23 cellular contexts compared by ENCODE assay signal in the genomic region with DNA sequence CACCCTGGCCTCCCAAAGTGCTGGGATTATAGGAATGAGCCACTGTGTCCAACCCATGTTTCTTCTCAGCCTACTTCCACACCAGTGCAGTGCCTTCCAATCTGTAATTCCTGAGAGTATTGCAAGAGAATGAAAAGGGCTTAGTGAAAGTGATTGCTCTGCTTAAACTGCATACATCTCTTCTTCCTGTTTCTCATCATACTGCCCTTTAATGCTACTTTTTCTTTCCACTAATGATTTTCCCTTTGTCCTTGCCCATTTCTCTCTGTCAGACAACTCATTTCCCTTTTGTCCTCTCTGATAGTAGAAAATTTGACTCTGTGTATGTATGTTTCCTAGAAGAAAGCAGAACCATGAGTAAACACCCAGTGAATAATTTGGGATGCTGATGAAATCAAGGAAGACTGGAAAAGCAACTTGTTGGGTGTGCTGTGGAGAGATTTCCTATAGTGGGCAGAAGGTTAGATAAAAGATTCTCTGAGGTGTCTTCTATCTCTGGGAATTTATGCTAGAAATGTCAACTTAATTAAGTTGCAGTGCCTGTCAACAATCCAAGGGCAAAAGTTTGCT.
DNase-seq lines count a peak whose midpoint lies in the region; ATAC-seq, FAIRE-seq and TF ChIP-seq lines count a peak whose summit lies in the region.
"Had no signal": no experiment of that assay in that cellular context is flagged by ENCODE, and none has a peak within 500 bp of the region (broad histone marks: within the 10 kb centered on the region; RNA-seq: fewer than 3 reads in every experiment).

No MANE protein-coding gene starts in this region.

- H3K4me3 ChIP-seq in HepG2 (replicated peaks in 1 of 3; ENCODE audit: insufficient read depth in 1 of 3, low read depth in 2 of 3, low read length in 3 of 3) (no peak overlapping the region), right lobe of liver (no peak overlapping the region), fibroblast of mammary gland (ENCODE audit: control insufficient read depth, low read depth, low read length) (no peak overlapping the region), SJCRH30 (no peak overlapping the region)
- H3K4me3 ChIP-seq: GM23338, left ventricle myocardium inferior, neural progenitor cell, SJSA1, suprapubic skin had no signal

- in situ Hi-C loops in HepG2 (cut with HindIII; ENCODE audit: extremely low pct_ligation_motif_present, low pct_unique_long_range_greater_than_20kb) = loop anchor here (5.0 kb wide), 1 partner anchor 124 kb away; no protein-coding TSS in a partner anchor

- no peak for ATAC-seq in HepG2
- no peak for ATAC-seq in right lobe of liver
- ATAC-seq: activated CD4-positive, alpha-beta T cell treated with anti-CD3 and anti-CD28 coated beads for 36 hours; GM23338 had no signal

- no peak overlapping the region for H3K4me2 ChIP-seq in HepG2 (ENCODE audit: low read depth, low read length)
- H3K4me2 ChIP-seq: GM23338, neural progenitor cell had no signal

- no peak overlapping the region for H3K4me3 Mint-ChIP-seq in activated CD4-positive, alpha-beta memory T cell treated with anti-CD3 and anti-CD28 coated beads for 36 hours
- H3K4me3 Mint-ChIP-seq: activated CD4-positive, alpha-beta T cell treated with anti-CD3 and anti-CD28 coated beads for 36 hours; GM23338; immature natural killer cell; neural progenitor cell had no signal

- no peaks in the 10 kb centered on the region for H4K20me1 ChIP-seq in HepG2 (ENCODE audit: insufficient read depth, low read length)

- no peaks in the 10 kb centered on the region for H3K36me3 Mint-ChIP-seq in activated CD4-positive, alpha-beta memory T cell treated with anti-CD3 and anti-CD28 coated beads for 36 hours
- H3K36me3 Mint-ChIP-seq: neural progenitor cell had no signal

- H3K27ac ChIP-seq in HepG2 (ENCODE audit: extremely low read length, insufficient read depth, low read length) = no peak overlapping the region
- H3K27ac ChIP-seq in right lobe of liver = no peak overlapping the region
- H3K27ac ChIP-seq in SJCRH30 = no peak overlapping the region
- H3K27ac ChIP-seq: left ventricle myocardium inferior, neural progenitor cell, SJSA1, suprapubic skin had no signal

- FAIRE-seq in HepG2 (lab: Jason Lieb, UNC) = no peak

- H3K9me3 Mint-ChIP-seq in activated CD4-positive, alpha-beta memory T cell treated with anti-CD3 and anti-CD28 coated beads for 36 hours = no peaks in the 10 kb centered on the region
- H3K9me3 Mint-ChIP-seq: GM23338, neural progenitor cell had no signal

- H3K79me2 ChIP-seq in HepG2 (ENCODE audit: insufficient read depth, low read length) = no peaks in the 10 kb centered on the region

- H3K4me1 Mint-ChIP-seq in activated CD4-positive, alpha-beta memory T cell treated with anti-CD3 and anti-CD28 coated beads for 36 hours (ENCODE audit: low read depth) = peaks cover 77% of the 10 kb centered on the region

- no peak for TF ChIP-seq EP300 in HepG2 (IDR thresholded peaks at IDR 0.05; ENCODE audit: low read depth in 2 of 2, low read length in 2 of 2)
- no peak for TF ChIP-seq EP300 in HepG2 (CRISPR knock-in tag; IDR thresholded peaks at IDR 0.05; ENCODE audit: borderline replicate concordance)

- POLR2A ChIA-PET in HepG2 (lab: Yijun Ruan, JAX) = no interaction called here
- POLR2A ChIA-PET in activated CD4-positive, alpha-beta memory T cell treated with anti-CD3 and anti-CD28 coated beads for 36 hours (lab: Charles Lee) = no interaction called here

- H3K27me3 ChIP-seq in HepG2 (ENCODE audit: control insufficient read depth in 1 of 2, insufficient read depth in 2 of 2, low read length in 2 of 2) = no peaks in the 10 kb centered on the region
- no peaks in the 10 kb centered on the region for H3K27me3 ChIP-seq in right lobe of liver
- H3K27me3 ChIP-seq in SJCRH30 = no peaks in the 10 kb centered on the region
- H3K27me3 ChIP-seq: neural progenitor cell, SJSA1, suprapubic skin had no signal

- H3K27me3 Mint-ChIP-seq in activated CD4-positive, alpha-beta memory T cell treated with anti-CD3 and anti-CD28 coated beads for 36 hours = no peaks in the 10 kb centered on the region
- H3K27me3 Mint-ChIP-seq: activated CD4-positive, alpha-beta T cell treated with anti-CD3 and anti-CD28 coated beads for 36 hours had no signal

- H3K27ac Mint-ChIP-seq in activated CD4-positive, alpha-beta memory T cell treated with anti-CD3 and anti-CD28 coated beads for 36 hours = no peak overlapping the region
- H3K27ac Mint-ChIP-seq: activated CD4-positive, alpha-beta T cell treated with anti-CD3 and anti-CD28 coated beads for 36 hours; GM23338; neural progenitor cell had no signal

- DNase-seq in HepG2 (ENCODE audit: low spot score) = no peak
- DNase-seq in right lobe of liver = no peak
- DNase-seq in RKO (ENCODE audit: low spot score) = peak; percentile 28
- peak; percentile 24 for DNase-seq in fibroblast of mammary gland (ENCODE audit: low read depth)
- DNase-seq in SJCRH30 = no peak
- DNase-seq in activated CD4-positive, alpha-beta memory T cell treated with anti-CD3 and anti-CD28 coated beads for 36 hours = no peak
- DNase-seq in H4 (ENCODE audit: low spot score) = no peak
- no peak for DNase-seq in NCI-H82 (lab: John Stamatoyannopoulos, UW)
- DNase-seq: activated CD4-positive, alpha-beta T cell treated with anti-CD3 and anti-CD28 coated beads for 36 hours; activated CD8-positive, alpha-beta memory T cell treated with anti-CD3 and anti-CD28 coated beads, Interleukin-2, amount 50 U/mL, for 48 hours; activated effector memory CD4-positive, alpha-beta T cell treated with Interleukin-2 at 50 U/mL for 16 hours; anterior cingulate cortex; cerebellar nuclear complex; COR-L47; effector memory CD4-positive, alpha-beta T cell; immature natural killer cell; left ventricle myocardium inferior; NCI-H1105; NCI-H510A had no signal

- TF ChIP-seq POLR2A in HepG2 (IDR thresholded peaks at IDR 0.05; ENCODE audit: insufficient read depth in 1 of 2, low read depth in 2 of 2, low read length in 2 of 2) (no peak), right lobe of liver (IDR thresholded peaks at IDR 0.05) (no peak)

- intact Hi-C loops in HepG2 (cut with micrococcal nuclease; ENCODE audit: unreplicated experiment) (no loop called here), right lobe of liver (cut with DNase I) (loop anchor here in 1 of 2 donors (10.0 kb wide), 1 partner anchor 126 kb away; no protein-coding TSS in a partner anchor)
- intact Hi-C loops in activated CD4-positive, alpha-beta memory T cell treated with anti-CD3 and anti-CD28 coated beads for 36 hours (cut with micrococcal nuclease) = loop anchor here (5.0 kb wide), 1 partner anchor 1849 kb away; a partner anchor contains a TSS

- no peak for TF ChIP-seq RAD21 in HepG2 (CRISPR knock-in tag; IDR thresholded peaks at IDR 0.05)

- no peaks in the 10 kb centered on the region for H3K9me3 ChIP-seq in HepG2 (ENCODE audit: low read length)
- no peaks in the 10 kb centered on the region for H3K9me3 ChIP-seq in right lobe of liver
- no peaks in the 10 kb centered on the region for H3K9me3 ChIP-seq in SJCRH30 (replicated peaks)
- H3K9me3 ChIP-seq: left ventricle myocardium inferior, SJSA1, suprapubic skin had no signal

- H3K9ac ChIP-seq in HepG2 (ENCODE audit: insufficient read depth, low read depth, low read length) = no peak overlapping the region
- H3K9ac ChIP-seq: neural progenitor cell had no signal

- H3K36me3 ChIP-seq in HepG2 (replicated peaks in 1 of 2; ENCODE audit: control insufficient read depth in 1 of 2, insufficient read depth in 2 of 2, low read length in 2 of 2) = no peaks in the 10 kb centered on the region
- H3K36me3 ChIP-seq in right lobe of liver = no peaks in the 10 kb centered on the region
- H3K36me3 ChIP-seq in SJCRH30 = no peaks in the 10 kb centered on the region
- H3K36me3 ChIP-seq: left ventricle myocardium inferior, neural progenitor cell, SJSA1, suprapubic skin had no signal

- TF ChIP-seq CTCF in HepG2 (CRISPR knock-in tag; IDR thresholded peaks at IDR 0.05) = no peak
- no peak for TF ChIP-seq CTCF in right lobe of liver (IDR thresholded peaks at IDR 0.05)
- no peak for TF ChIP-seq CTCF in fibroblast of mammary gland (conservative IDR thresholded peaks at IDR 0.05; ENCODE audit: control insufficient read depth, insufficient read depth, low read depth, low read length)

- BruUV-seq in HepG2 (replicated peaks; lab: Mats Ljungman, UMichigan) = no TSS peak

- CTCF ChIA-PET in HepG2 (lab: Yijun Ruan, JAX; ENCODE audit: low intra/inter-chr PET ratio, low total read pairs) = interaction anchor here (3.7 kb wide), 1 partner anchor 125 kb away, joined by 66 read pairs; no protein-coding TSS in a partner anchor
- CTCF ChIA-PET in activated CD4-positive, alpha-beta memory T cell treated with anti-CD3 and anti-CD28 coated beads for 36 hours (lab: Charles Lee) = interaction anchor here (2.9 kb wide), 1 partner anchor 126 kb away, joined by 17 read pairs; no protein-coding TSS in a partner anchor

- H3K4me1 ChIP-seq in HepG2 (ENCODE audit: insufficient read depth, low read length) (peaks cover 41% of the 10 kb centered on the region), right lobe of liver (peaks cover 0 to 12% (median 5%) of the 10 kb centered on the region in 4 donors), SJCRH30 (no peaks in the 10 kb centered on the region)

- H2AFZ ChIP-seq in HepG2 (ENCODE audit: low read length) = peak overlapping the region; percentile 17
- H2AFZ ChIP-seq: GM23338, neural progenitor cell had no signal

TF ChIP-seq in HepG2, 621 proteins besides CTCF, POLR2A, EP300 and RAD21 (continues in another document):
- TF ChIP-seq ZKSCAN5 (CRISPR knock-in tag; IDR thresholded peaks at IDR 0.05) (no peak), NBN (conservative IDR thresholded peaks at IDR 0.05) (no peak)
- TF ChIP-seq, protein P1, sequence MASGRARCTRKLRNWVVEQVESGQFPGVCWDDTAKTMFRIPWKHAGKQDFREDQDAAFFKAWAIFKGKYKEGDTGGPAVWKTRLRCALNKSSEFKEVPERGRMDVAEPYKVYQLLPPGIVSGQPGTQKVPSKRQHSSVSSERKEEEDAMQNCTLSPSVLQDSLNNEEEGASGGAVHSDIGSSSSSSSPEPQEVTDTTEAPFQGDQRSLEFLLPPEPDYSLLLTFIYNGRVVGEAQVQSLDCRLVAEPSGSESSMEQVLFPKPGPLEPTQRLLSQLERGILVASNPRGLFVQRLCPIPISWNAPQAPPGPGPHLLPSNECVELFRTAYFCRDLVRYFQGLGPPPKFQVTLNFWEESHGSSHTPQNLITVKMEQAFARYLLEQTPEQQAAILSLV (CRISPR knock-in tag; IDR thresholded peaks at IDR 0.05; ENCODE audit: borderline replicate concordance) = no peak

Comparison
In these comparisons a context has a peak if more than half of its experiments do, and no peak if none do; other contexts are left out.
1. DNase-seq: peak in RKO (single experiment) and fibroblast of mammary gland (single experiment); none in HepG2 (single experiment), right lobe of liver (0 of 3), SJCRH30 (0 of 2), activated CD4-positive, alpha-beta memory T cell treated with anti-CD3 and anti-CD28 coated beads for 36 hours (single experiment), H4 (single experiment) and NCI-H82 (single experiment).